Comparison of ENCODE assay signal across 19 cellular contexts in the genomic region with DNA sequence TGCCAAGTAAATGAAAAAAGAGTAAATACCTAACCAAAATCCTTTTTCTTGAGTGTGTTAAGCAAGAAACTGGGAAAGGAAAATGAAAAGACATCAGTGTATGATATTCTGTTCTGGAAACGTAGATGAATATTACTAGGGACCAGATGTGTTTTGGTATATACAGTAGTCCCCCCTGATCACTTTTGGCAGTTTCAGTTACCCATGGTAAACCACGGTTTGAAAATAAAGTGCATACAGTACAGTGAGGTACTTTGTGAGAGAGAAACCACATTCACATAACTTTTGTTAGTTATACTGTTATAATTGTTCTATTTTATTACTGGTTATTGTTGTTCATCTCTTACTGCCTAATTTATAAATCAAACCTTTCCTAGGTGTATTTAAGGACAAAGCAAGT.
DNase-seq lines count a peak whose midpoint lies in the region; ATAC-seq lines count a peak whose summit lies in the region.
"Had no signal": no experiment of that assay in that cellular context is flagged by ENCODE, and none has a peak within 500 bp of the region (broad histone marks: within the 10 kb centered on the region; RNA-seq: fewer than 3 reads in every experiment).

No MANE protein-coding gene starts in this region.

- H3K4me1 Mint-ChIP-seq in activated CD4-positive, alpha-beta T cell treated with anti-CD3 and anti-CD28 coated beads for 36 hours: peaks cover 11% of the 10 kb centered on the region

- POLR2A ChIA-PET in activated CD4-positive, alpha-beta T cell treated with anti-CD3 and anti-CD28 coated beads for 36 hours (lab: Charles Lee): no interaction called here

- H3K36me3 Mint-ChIP-seq in activated CD4-positive, alpha-beta T cell treated with anti-CD3 and anti-CD28 coated beads for 36 hours (ENCODE audit: low read depth): no peaks in the 10 kb centered on the region
- H3K36me3 Mint-ChIP-seq: activated CD8-positive, alpha-beta memory T cell treated with anti-CD3 and anti-CD28 coated beads, Interleukin-2, amount 10 ng/mL, durations not matched to agents 7 days and 5 days had no signal

- ATAC-seq in GM18511 (IDR thresholded peaks at IDR 0.05; ENCODE audit: unreplicated experiment) (peak; percentile 48), GM19468 (IDR thresholded peaks at IDR 0.05; ENCODE audit: extremely low read depth, unreplicated experiment) (peak; percentile 69), HG02852 (IDR thresholded peaks at IDR 0.05; ENCODE audit: unreplicated experiment) (peak; percentile 59), HG03520 (IDR thresholded peaks at IDR 0.05; ENCODE audit: unreplicated experiment) (peak; percentile 57), HG03457 (IDR thresholded peaks at IDR 0.05; ENCODE audit: unreplicated experiment) (no peak)
- no peak for ATAC-seq in activated CD4-positive, alpha-beta T cell treated with anti-CD3 and anti-CD28 coated beads for 36 hours
- ATAC-seq: A549; activated CD8-positive, alpha-beta memory T cell treated with anti-CD3 and anti-CD28 coated beads, Interleukin-2, amount 10 ng/mL, durations not matched to agents 7 days and 5 days; activated naive CD8-positive, alpha-beta T cell treated with anti-CD3 and anti-CD28 coated beads, Interleukin-2, amount 50 U/mL, for 24 hours; right cardiac atrium had no signal

- no peak for DNase-seq in NCI-H146 (lab: John Stamatoyannopoulos, UW)
- DNase-seq in posterior vena cava (ENCODE audit: low spot score): no peak
- DNase-seq in activated CD4-positive, alpha-beta T cell treated with anti-CD3 and anti-CD28 coated beads for 36 hours: no peak
- DNase-seq: activated CD8-positive, alpha-beta memory T cell treated with anti-CD3 and anti-CD28 coated beads, Interleukin-2, amount 10 ng/mL, durations not matched to agents 7 days and 5 days; activated naive CD8-positive, alpha-beta T cell treated with anti-CD3 and anti-CD28 coated beads, Interleukin-2, amount 50 U/mL, for 24 hours; cortex of kidney; islet precursor cell; Karpas-422; mammary epithelial cell; NCI-H1092 treated with DMSO at 0.1 percent for 48 hours; NCI-H2081 treated with DMSO at 0.1 percent for 48 hours; right cardiac atrium had no signal

- H3K4me3 Mint-ChIP-seq in activated CD4-positive, alpha-beta T cell treated with anti-CD3 and anti-CD28 coated beads for 36 hours: no peak overlapping the region
- H3K4me3 Mint-ChIP-seq: activated CD8-positive, alpha-beta memory T cell treated with anti-CD3 and anti-CD28 coated beads, Interleukin-2, amount 10 ng/mL, durations not matched to agents 7 days and 5 days; activated naive CD8-positive, alpha-beta T cell treated with anti-CD3 and anti-CD28 coated beads, Interleukin-2, amount 50 U/mL, for 24 hours had no signal

- H3K27me3 Mint-ChIP-seq in activated CD4-positive, alpha-beta T cell treated with anti-CD3 and anti-CD28 coated beads for 36 hours: peaks cover 18% of the 10 kb centered on the region

- CTCF ChIA-PET in activated CD4-positive, alpha-beta T cell treated with anti-CD3 and anti-CD28 coated beads for 36 hours (lab: Charles Lee): no interaction called here

- intact Hi-C loops in posterior vena cava (cut with DNase I): no loop called here
- intact Hi-C loops in activated CD4-positive, alpha-beta T cell treated with anti-CD3 and anti-CD28 coated beads for 36 hours (cut with DNase I, micrococcal nuclease): no loop called here

- H3K27ac Mint-ChIP-seq in activated CD4-positive, alpha-beta T cell treated with anti-CD3 and anti-CD28 coated beads for 36 hours: no peak overlapping the region
- H3K27ac Mint-ChIP-seq: activated CD8-positive, alpha-beta memory T cell treated with anti-CD3 and anti-CD28 coated beads, Interleukin-2, amount 10 ng/mL, durations not matched to agents 7 days and 5 days; activated naive CD8-positive, alpha-beta T cell treated with anti-CD3 and anti-CD28 coated beads, Interleukin-2, amount 50 U/mL, for 24 hours; activated T-helper 2 cell treated with anti-CD3 and anti-CD28 coated beads, Interferon-gamma antibody, Interleukin-2, Interleukin-4, amounts not matched to agents 10 μg/mL and 5 μg/mL and 100 μg/mL, durations not matched to agents 14 hours and 24 hours and 36 hours had no signal

- no peaks in the 10 kb centered on the region for H3K9me3 Mint-ChIP-seq in activated CD4-positive, alpha-beta T cell treated with anti-CD3 and anti-CD28 coated beads for 36 hours (ENCODE audit: low read depth)
- H3K9me3 Mint-ChIP-seq: activated naive CD8-positive, alpha-beta T cell treated with anti-CD3 and anti-CD28 coated beads, Interleukin-2, amount 50 U/mL, for 24 hours; activated T-helper 2 cell treated with anti-CD3 and anti-CD28 coated beads, Interferon-gamma antibody, Interleukin-2, Interleukin-4, amounts not matched to agents 10 μg/mL and 5 μg/mL and 100 μg/mL, durations not matched to agents 14 hours and 24 hours and 36 hours had no signal

Comparison
In these comparisons a context has a peak if more than half of its experiments do, and no peak if none do; other contexts are left out.
1. ATAC-seq: peak in GM18511 (single experiment), GM19468 (single experiment), HG02852 (single experiment) and HG03520 (single experiment); none in HG03457 (single experiment) and activated CD4-positive, alpha-beta T cell treated with anti-CD3 and anti-CD28 coated beads for 36 hours (single experiment).